ENCODE assay signal across 26 cellular contexts in the genomic region with DNA sequence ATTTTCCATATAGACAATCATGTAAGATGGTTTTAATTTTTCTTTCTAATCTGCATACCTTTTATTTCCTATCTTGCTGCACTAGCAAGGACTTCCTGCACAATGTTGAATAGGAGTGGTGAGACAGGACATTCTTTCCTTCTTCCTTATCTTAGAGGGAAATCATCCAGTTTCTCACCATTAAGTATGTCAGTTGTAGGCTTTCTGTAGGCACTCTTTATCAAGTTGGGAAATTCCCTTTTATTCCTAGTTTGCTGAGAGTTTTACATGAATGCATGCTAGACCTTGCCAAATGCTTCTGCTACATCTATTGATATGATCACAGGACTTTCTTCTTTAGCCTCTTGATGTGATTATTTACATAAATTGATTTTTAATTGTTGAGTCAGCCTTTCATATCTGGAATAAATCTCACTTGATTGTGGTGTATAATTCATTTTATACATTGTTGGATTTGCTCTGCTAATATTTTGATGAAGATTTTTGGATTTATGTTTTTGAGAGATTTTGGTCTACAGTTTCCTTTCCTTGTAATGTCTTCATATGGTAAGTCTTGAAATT. TPM values are rescaled to one million over a fixed set of nuclear protein-coding genes. Genes with fewer than 3 reads are reported as not detected.
DNase-seq lines count a peak whose midpoint lies in the region; ATAC-seq, FAIRE-seq and TF ChIP-seq lines count a peak whose summit lies in the region.
"Had no signal": no experiment of that assay in that cellular context is flagged by ENCODE, and none has a peak within 500 bp of the region (broad histone marks: within the 10 kb centered on the region; RNA-seq: fewer than 3 reads in every experiment).

No MANE protein-coding gene starts in this region.

- DNase-seq in LNCaP clone FGC (ENCODE audit: low read depth) (peak; percentile 38), SK-N-MC (ENCODE audit: low read depth, low spot score) (no peak), bronchial epithelial cell (ENCODE audit: low read depth) (peak; percentile 15), renal cortical epithelial cell (ENCODE audit: low read depth) (peak; percentile 9), spleen (no peak), HFFc6 (no peak)
- DNase-seq: ACHN; CD4-positive, alpha-beta T cell; DMS153; GOT3; HCEC 1CT; NCI-H1694 treated with DMSO at 0.1 percent for 48 hours; NCI-H2081 treated with DMSO at 0.1 percent for 48 hours; NCI-H2171 treated with DMSO at 0.1 percent for 48 hours; NCI-H446; NCI-H526; OCI-M1; RPMI8226; SHP77 had no signal

- H3K4me1 Mint-ChIP-seq in HFFc6 (ENCODE audit: low read depth): peaks cover 9% of the 10 kb centered on the region

- H3K9me3 ChIP-seq in SK-N-MC (ENCODE audit: low read depth, low read length) (peaks cover 8% of the 10 kb centered on the region; the same call in 1 of the 2 replicates), spleen (peaks cover 0 to 17% (median 4%) of the 10 kb centered on the region in 8 donors)

- H3K9ac ChIP-seq in SK-N-MC (ENCODE audit: insufficient read length): no peak overlapping the region
- H3K9ac ChIP-seq: BLaER1, KMS-11 had no signal

- FAIRE-seq in bronchial epithelial cell (lab: Jason Lieb, UNC): no peak
- FAIRE-seq: G401.6, GM12892, GM18507 had no signal

- intact Hi-C loops in spleen (cut with DNase I; ENCODE audit: low total_unique reads): no loop called here

- H3K27me3 ChIP-seq in bronchial epithelial cell (ENCODE audit: control insufficient read depth, insufficient read depth, low read length) (no peaks in the 10 kb centered on the region), spleen (replicated peaks in 1 of 7) (no peaks in the 10 kb centered on the region)
- H3K27me3 ChIP-seq: BLaER1 had no signal

- H3K27ac ChIP-seq in SK-N-MC (peak overlapping the region; percentile 55), spleen (no peak overlapping the region)
- H3K27ac ChIP-seq: BLaER1, KMS-11 had no signal

- ATAC-seq in GM19463 (IDR thresholded peaks at IDR 0.05; ENCODE audit: unreplicated experiment): no peak

- H3K4me3 ChIP-seq in LNCaP clone FGC (ENCODE audit: low read depth, low read length) (no peak overlapping the region), SK-N-MC (no peak overlapping the region), bronchial epithelial cell (ENCODE audit: low read depth, low read length) (no peak overlapping the region), spleen (no peak overlapping the region)
- H3K4me3 ChIP-seq: BLaER1 had no signal

- no peaks in the 10 kb centered on the region for H3K36me3 Mint-ChIP-seq in HFFc6 (ENCODE audit: low read depth)

- H3K9me3 Mint-ChIP-seq in HFFc6: no peaks in the 10 kb centered on the region

- H3K27me3 Mint-ChIP-seq in HFFc6 (ENCODE audit: insufficient read depth): no peaks in the 10 kb centered on the region

- H3K36me3 ChIP-seq in SK-N-MC (ENCODE audit: insufficient read depth, low read length) (peaks cover 6% of the 10 kb centered on the region; the same call in 1 of the 2 replicates), bronchial epithelial cell (ENCODE audit: control insufficient read depth, insufficient read depth, low read length) (no peaks in the 10 kb centered on the region), spleen (no peaks in the 10 kb centered on the region)

- peaks cover 0 to 2% (median 0%) of the 10 kb centered on the region in 6 donors for H3K4me1 ChIP-seq in spleen

- TF ChIP-seq POLR2A in spleen (IDR thresholded peaks at IDR 0.05): no peak

- H3K4me3 Mint-ChIP-seq in HFFc6: no peak overlapping the region
- H3K4me3 Mint-ChIP-seq: CD4-positive, alpha-beta T cell had no signal

- no peak for TF ChIP-seq CTCF in LNCaP clone FGC (IDR thresholded peaks at IDR 0.05; ENCODE audit: control insufficient read depth, extremely low read depth, insufficient read depth)
- no peak for TF ChIP-seq CTCF in bronchial epithelial cell (IDR thresholded peaks at IDR 0.05; ENCODE audit: insufficient read depth, low read length, severe bottlenecking)
- no peak for TF ChIP-seq CTCF in spleen (IDR thresholded peaks at IDR 0.05 in 8 of 11, conservative IDR thresholded peaks at IDR 0.05 in 3 of 11)
- no peak for TF ChIP-seq CTCF in HFFc6 (IDR thresholded peaks at IDR 0.05)

- no peak overlapping the region for H3K27ac Mint-ChIP-seq in HFFc6
- H3K27ac Mint-ChIP-seq: CD4-positive, alpha-beta T cell had no signal

RNA-seq across cellular contexts. Expression of a gene that starts 23.8 kb away (rescaled TPM):
- under 0.01 TPM in 1 of 2 replicates, not detected in the other for total RNA-seq in bronchial epithelial cell
- 0.35 and 5.5 TPM in 2 replicates for total RNA-seq in renal cortical epithelial cell
- total RNA-seq in spleen: 1 to 10 TPM in 2 of 7 donors, under 1 TPM in 4, not detected in 1; 0.32 to 1.9 (median 0.51) TPM
- polyA plus RNA-seq in spleen: under 1 TPM; 0.26 to 0.48 (median 0.28) TPM
- not detected for total RNA-seq in HFFc6 (2021; fragmentation: NEBNext Ultra II Directional; extraction: Animal tissue kit (Norgen Biotek cat#: 25700))
- total RNA-seq: HT1080 had no signal

RNA-seq across cellular contexts. Expression of a gene that starts 51.9 kb away (rescaled TPM):
- total RNA-seq in bronchial epithelial cell: 1.3 and 2.6 TPM in 2 replicates
- total RNA-seq in renal cortical epithelial cell: 23.5 and 43.6 TPM in 2 replicates
- total RNA-seq in spleen: 100 to 1,000 TPM in 2 of 7 donors, 10 to 100 TPM in 5; 56.1 to 167 (median 74.5) TPM
- polyA plus RNA-seq in spleen: 10 to 100 TPM in 1 of 3 donors, 1 to 10 TPM in 2; 4.8 to 19.7 (median 9.5) TPM
- not detected for total RNA-seq in HFFc6 (2021; fragmentation: NEBNext Ultra II Directional; extraction: Animal tissue kit (Norgen Biotek cat#: 25700))
- total RNA-seq: HT1080 had no signal

RNA-seq across cellular contexts. Expression of a gene that starts 52.9 kb away (rescaled TPM):
- total RNA-seq in bronchial epithelial cell: not detected in 2 replicates
- 3.3 TPM in 1 of 2 replicates, not detected in the other for total RNA-seq in renal cortical epithelial cell
- total RNA-seq in spleen: under 1 TPM in 5 of 7 donors, not detected in 2; 0.23 to 0.94 (median 0.41) TPM
- polyA plus RNA-seq in spleen: under 1 TPM; 0.33 to 0.86 (median 0.44) TPM
- total RNA-seq in HFFc6 (2021; fragmentation: NEBNext Ultra II Directional; extraction: Animal tissue kit (Norgen Biotek cat#: 25700)): not detected
- total RNA-seq: CD4-positive, alpha-beta T cell; HT1080 had no signal

Comparison
In these comparisons a context has a peak if more than half of its experiments do, and no peak if none do; other contexts are left out.
1. DNase-seq: peak in LNCaP clone FGC (single experiment), bronchial epithelial cell (single experiment) and renal cortical epithelial cell (single experiment); none in SK-N-MC (single experiment), spleen (single experiment) and HFFc6 (single experiment).